ENCODE assay signal across 8 cellular contexts in the genomic region with DNA sequence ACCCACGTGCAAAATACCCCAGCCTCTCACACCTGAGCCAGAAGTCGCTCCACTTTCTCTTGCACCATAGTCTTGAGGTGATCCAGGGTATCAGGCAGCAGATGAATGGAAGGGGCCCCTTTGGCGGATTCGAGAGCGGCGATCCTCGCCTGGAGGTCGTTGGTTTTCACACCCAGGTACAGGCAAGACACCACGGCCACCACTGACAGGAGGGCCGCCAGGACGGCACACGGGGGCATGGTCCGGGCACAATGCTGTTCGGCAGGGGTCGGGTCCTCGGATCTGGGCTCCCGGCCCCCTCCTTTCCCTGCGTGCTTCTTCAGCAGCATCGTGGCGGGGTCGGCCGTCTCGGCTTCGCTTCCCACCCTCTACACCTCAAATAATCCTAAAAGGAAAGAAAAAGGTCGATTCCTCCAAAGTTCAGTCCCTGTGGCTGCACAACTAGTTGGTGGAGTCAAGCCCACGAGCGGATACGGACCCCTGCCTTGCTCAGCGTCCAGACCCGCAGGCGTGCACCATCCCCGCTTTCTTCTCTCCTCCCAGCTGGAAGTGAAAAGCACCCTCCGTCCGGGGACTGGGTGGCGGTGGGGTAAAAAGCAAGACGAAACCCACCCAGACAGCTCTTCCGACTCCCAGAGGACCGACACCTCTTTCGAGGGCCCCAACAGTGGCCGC. TPM values are rescaled to one million over a fixed set of nuclear protein-coding genes. Genes with fewer than 3 reads are reported as not detected.
DNase-seq lines count a peak whose midpoint lies in the region; ATAC-seq and TF ChIP-seq lines count a peak whose summit lies in the region.

No MANE protein-coding gene starts in this region.

- H3K27me3 Mint-ChIP-seq in activated B cell treated with CpG ODN at 0.5 μM for 24 hours (peaks cover 49% of the 10 kb centered on the region), progenitor cell of endocrine pancreas (peaks cover 59% of the 10 kb centered on the region)

- H3K4me3 Mint-ChIP-seq in activated B cell treated with CpG ODN at 0.5 μM for 24 hours (peak overlapping the region; percentile 72), progenitor cell of endocrine pancreas (ENCODE audit: low read depth) (peak overlapping the region; percentile 81)

- no peak for TF ChIP-seq CTCF in activated B cell treated with CpG ODN at 0.5 μM for 24 hours (IDR thresholded peaks at IDR 0.05)
- no peak for TF ChIP-seq CTCF in progenitor cell of endocrine pancreas (IDR thresholded peaks at IDR 0.05; ENCODE audit: unreplicated experiment)
- no peak for TF ChIP-seq CTCF in PC-9 (conservative IDR thresholded peaks at IDR 0.05)

- intact Hi-C loops in activated B cell treated with CpG ODN at 0.5 μM for 24 hours (cut with micrococcal nuclease) (no loop called here), PC-9 (cut with micrococcal nuclease; ENCODE audit: unreplicated experiment) (no loop called here)

- no peaks in the 10 kb centered on the region for H3K4me1 ChIP-seq in PC-9 (replicated peaks; ENCODE audit: insufficient read depth)

- no peak for DNase-seq in activated B cell treated with CpG ODN at 0.5 μM for 24 hours
- DNase-seq in glomerular visceral epithelial cell (ENCODE audit: extremely low spot score) = peak; percentile 1
- no peak for DNase-seq in progenitor cell of endocrine pancreas (ENCODE audit: low spot score, unreplicated experiment)
- DNase-seq in HuH-7.5 (ENCODE audit: low spot score) = no peak
- no peak for DNase-seq in PC-9
- DNase-seq in cortex of kidney (lab: John Stamatoyannopoulos, UW) = no peak

- H3K9me3 Mint-ChIP-seq in activated B cell treated with CpG ODN at 0.5 μM for 24 hours (no peaks in the 10 kb centered on the region), progenitor cell of endocrine pancreas (ENCODE audit: low read depth) (no peaks in the 10 kb centered on the region)

- H3K9me3 ChIP-seq in PC-9 (ENCODE audit: insufficient read depth, low read depth) = no peaks in the 10 kb centered on the region

- H3K36me3 Mint-ChIP-seq in activated B cell treated with CpG ODN at 0.5 μM for 24 hours (ENCODE audit: low read depth) = no peaks in the 10 kb centered on the region
- no peaks in the 10 kb centered on the region for H3K36me3 Mint-ChIP-seq in progenitor cell of endocrine pancreas (ENCODE audit: insufficient read depth)

- no peaks in the 10 kb centered on the region for H3F3A ChIP-seq in PC-9 (ENCODE audit: insufficient read depth, low read depth)

- H4K20me1 ChIP-seq in PC-9 (ENCODE audit: insufficient read depth) = no peaks in the 10 kb centered on the region

- no peak for ATAC-seq in activated B cell treated with CpG ODN at 0.5 μM for 24 hours (ENCODE audit: low read depth)
- no peak for ATAC-seq in GM18519 (IDR thresholded peaks at IDR 0.05; ENCODE audit: low FRiP score, unreplicated experiment)

- no peak overlapping the region for H2AFZ ChIP-seq in PC-9

- H3K36me3 ChIP-seq in PC-9 (ENCODE audit: low read depth) = no peaks in the 10 kb centered on the region

- H3K9me2 ChIP-seq in PC-9 (ENCODE audit: insufficient read depth) = no peaks in the 10 kb centered on the region

- H3K27ac ChIP-seq in PC-9 = no peak overlapping the region

- no TSS peak for BruUV-seq in PC-9 (replicated peaks; lab: Mats Ljungman, UMichigan)

- H3K79me2 ChIP-seq in PC-9 (ENCODE audit: low read depth) = no peaks in the 10 kb centered on the region

- peak overlapping the region; percentile 62 for H3K4me3 ChIP-seq in GM08714 (ENCODE audit: low read length)
- no peak overlapping the region for H3K4me3 ChIP-seq in PC-9

- no peak overlapping the region for H3K4me2 ChIP-seq in PC-9

- H3K27me3 ChIP-seq in PC-9 (ENCODE audit: insufficient read depth, low read depth) = no peaks in the 10 kb centered on the region

- CTCF ChIA-PET in activated B cell treated with CpG ODN at 0.5 μM for 24 hours (lab: Charles Lee) = no interaction called here
- CTCF ChIA-PET in PC-9 (lab: Charles Lee) = no interaction called here

- H3K4me1 Mint-ChIP-seq in activated B cell treated with CpG ODN at 0.5 μM for 24 hours (peaks cover 17% of the 10 kb centered on the region), progenitor cell of endocrine pancreas (ENCODE audit: low read depth) (peaks cover 4% of the 10 kb centered on the region)

- H3K27ac Mint-ChIP-seq in activated B cell treated with CpG ODN at 0.5 μM for 24 hours = no peak overlapping the region
- H3K27ac Mint-ChIP-seq in progenitor cell of endocrine pancreas = no peak overlapping the region

- POLR2A ChIA-PET in activated B cell treated with CpG ODN at 0.5 μM for 24 hours (lab: Charles Lee) (no interaction called here), PC-9 (lab: Charles Lee; ENCODE audit: unreplicated experiment) (no interaction called here)

RNA-seq across cellular contexts. Expression of a gene that starts 0.6 kb away (rescaled TPM):
- total RNA-seq in activated B cell treated with CpG ODN at 0.5 μM for 24 hours (not detected in 2 replicates), progenitor cell of endocrine pancreas (3.8 and 3.9 TPM in 2 replicates), PC-9 (2021) (not detected in 2 replicates)
